25 cellular contexts compared by ENCODE assay signal in the genomic region with DNA sequence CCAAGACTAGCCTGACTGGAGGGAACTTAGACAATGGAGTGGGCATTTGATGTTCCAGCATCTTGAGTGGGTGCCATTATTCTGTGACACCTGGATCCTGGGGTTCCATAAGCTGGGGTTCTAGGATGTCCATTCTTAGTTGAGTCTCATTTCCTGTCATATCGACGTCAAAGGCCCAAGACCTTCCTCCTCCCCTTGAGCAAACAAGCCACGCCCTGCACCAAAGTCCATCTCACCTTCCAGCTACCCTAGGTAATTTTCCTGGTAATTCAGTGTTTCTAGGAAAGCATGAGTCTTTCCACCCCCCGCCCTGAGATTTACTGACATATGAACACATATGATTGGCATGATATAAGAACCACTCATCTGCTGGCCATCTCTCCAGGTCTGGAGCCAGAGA. TPM values are rescaled to one million over a fixed set of nuclear protein-coding genes. Genes with fewer than 3 reads are reported as not detected.
"Had no signal": no experiment of that assay in that cellular context is flagged by ENCODE, and none has a peak within 500 bp of the region (broad histone marks: within the 10 kb centered on the region; RNA-seq: fewer than 3 reads in every experiment).

A gene with protein sequence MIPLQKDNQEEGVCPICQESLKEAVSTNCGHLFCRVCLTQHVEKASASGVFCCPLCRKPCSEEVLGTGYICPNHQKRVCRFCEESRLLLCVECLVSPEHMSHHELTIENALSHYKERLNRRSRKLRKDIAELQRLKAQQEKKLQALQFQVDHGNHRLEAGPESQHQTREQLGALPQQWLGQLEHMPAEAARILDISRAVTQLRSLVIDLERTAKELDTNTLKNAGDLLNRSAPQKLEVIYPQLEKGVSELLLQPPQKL (plus strand): TSS at position 384 of the 400 bp plus-strand sequence. CDS start 897 bp downstream, outside the sequence.

- ATAC-seq: body of pancreas, pancreas had no signal

- H3K27ac ChIP-seq: body of pancreas, cardiac muscle cell, left ventricle myocardium inferior, pancreas, right lobe of liver, skin epidermis, uterus, VCaP had no signal

- H3K9me3 ChIP-seq: body of pancreas, left ventricle myocardium inferior, pancreas, right lobe of liver, uterus had no signal

- H3K36me3 ChIP-seq: cardiac muscle cell, left ventricle myocardium inferior, pancreas, right lobe of liver, uterus had no signal

- H3K27me3 ChIP-seq: body of pancreas, right lobe of liver, uterus had no signal

- H3K4me1 ChIP-seq: body of pancreas, pancreas, uterus had no signal

- DNase-seq: activated CD4-positive, alpha-beta memory T cell treated with anti-CD3 and anti-CD28 coated beads, Interleukin-2, amount 10 ng/mL, durations not matched to agents 7 days and 5 days; activated CD4-positive, alpha-beta T cell treated with anti-CD3 and anti-CD28 coated beads, Interleukin-2, amount 10 ng/mL, durations not matched to agents 24 days and 14 days; activated gamma-delta T cell treated with Interleukin-2 at 50 U/mL for 16 hours; activated T-cell treated with anti-CD3 and anti-CD28 coated beads for 4 hours; anterior cingulate cortex; body of pancreas; effector CD8-positive, alpha-beta T cell; glutamatergic neuron; hippocampal formation; kidney glomerular epithelial cell; left ventricle myocardium inferior; mammary epithelial cell; pancreas; right lobe of liver; stimulated activated CD4-positive, alpha-beta T cell treated with anti-CD3 and anti-CD28 coated beads, Interleukin-2, amount 100 ng/mL, for 24 hours; stimulated activated naive CD8-positive, alpha-beta T cell treated with anti-CD3 and anti-CD28 coated beads, Interleukin-15, amount 100 ng/mL, for 72 hours; trophoblast cell; uterus had no signal

- H3K4me3 ChIP-seq: body of pancreas, cardiac muscle cell, left ventricle myocardium inferior, pancreas, right lobe of liver, skin epidermis, uterus had no signal

- FAIRE-seq: frontal cortex, pancreas had no signal

RNA-seq across cellular contexts. Expression of the gene that starts here (rescaled TPM):
- total RNA-seq: activated CD4-positive, alpha-beta memory T cell treated with anti-CD3 and anti-CD28 coated beads, Interleukin-2, amount 10 ng/mL, durations not matched to agents 7 days and 5 days; activated CD4-positive, alpha-beta T cell treated with anti-CD3 and anti-CD28 coated beads, Interleukin-2, amount 10 ng/mL, durations not matched to agents 24 days and 14 days; body of pancreas; cardiac muscle cell; chondrocyte; frontal cortex; left ventricle myocardium inferior; mammary epithelial cell; mesothelial cell of epicardium; myocyte; pancreas; uterus had no signal
- polyA plus RNA-seq: cardiac muscle cell, mammary epithelial cell, pancreas had no signal
